1 cellular context compared by ENCODE assay signal in the genomic region with DNA sequence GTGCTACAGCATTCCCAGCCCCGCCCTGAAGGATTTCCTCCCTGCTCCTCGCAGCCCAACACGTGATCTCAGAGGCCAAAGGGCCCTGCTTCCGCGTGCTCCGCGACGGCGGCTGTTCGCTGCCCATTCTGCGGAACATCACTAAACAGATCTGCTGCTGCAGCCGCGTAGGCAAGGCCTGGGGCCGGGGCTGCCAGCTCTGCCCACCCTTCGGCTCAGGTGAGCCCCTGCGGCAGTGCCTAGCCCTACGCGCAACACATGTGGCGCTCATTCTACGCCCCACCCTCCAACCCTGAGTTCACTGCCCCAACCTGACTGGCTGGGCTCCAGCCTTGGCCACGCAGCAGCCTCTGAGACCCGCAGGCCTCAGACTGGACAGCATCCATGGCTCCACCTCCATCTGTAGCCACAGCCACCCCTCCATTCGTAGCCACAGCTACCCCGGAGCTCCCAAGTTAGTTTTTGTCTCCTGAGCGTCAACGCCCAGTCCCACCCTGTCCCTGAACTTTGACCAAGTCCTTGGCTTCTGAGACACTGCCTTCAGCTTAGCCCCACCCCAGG.
TF ChIP-seq lines count a peak whose summit lies in the region.

No MANE protein-coding gene starts in this region.

TF ChIP-seq in WTC11, 78 proteins besides CTCF, POLR2A, EP300 and RAD21 (continued from another document):
- TF ChIP-seq, protein P1, sequence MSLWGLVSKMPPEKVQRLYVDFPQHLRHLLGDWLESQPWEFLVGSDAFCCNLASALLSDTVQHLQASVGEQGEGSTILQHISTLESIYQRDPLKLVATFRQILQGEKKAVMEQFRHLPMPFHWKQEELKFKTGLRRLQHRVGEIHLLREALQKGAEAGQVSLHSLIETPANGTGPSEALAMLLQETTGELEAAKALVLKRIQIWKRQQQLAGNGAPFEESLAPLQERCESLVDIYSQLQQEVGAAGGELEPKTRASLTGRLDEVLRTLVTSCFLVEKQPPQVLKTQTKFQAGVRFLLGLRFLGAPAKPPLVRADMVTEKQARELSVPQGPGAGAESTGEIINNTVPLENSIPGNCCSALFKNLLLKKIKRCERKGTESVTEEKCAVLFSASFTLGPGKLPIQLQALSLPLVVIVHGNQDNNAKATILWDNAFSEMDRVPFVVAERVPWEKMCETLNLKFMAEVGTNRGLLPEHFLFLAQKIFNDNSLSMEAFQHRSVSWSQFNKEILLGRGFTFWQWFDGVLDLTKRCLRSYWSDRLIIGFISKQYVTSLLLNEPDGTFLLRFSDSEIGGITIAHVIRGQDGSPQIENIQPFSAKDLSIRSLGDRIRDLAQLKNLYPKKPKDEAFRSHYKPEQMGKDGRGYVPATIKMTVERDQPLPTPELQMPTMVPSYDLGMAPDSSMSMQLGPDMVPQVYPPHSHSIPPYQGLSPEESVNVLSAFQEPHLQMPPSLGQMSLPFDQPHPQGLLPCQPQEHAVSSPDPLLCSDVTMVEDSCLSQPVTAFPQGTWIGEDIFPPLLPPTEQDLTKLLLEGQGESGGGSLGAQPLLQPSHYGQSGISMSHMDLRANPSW (CRISPR knock-in tag; conservative IDR thresholded peaks at IDR 0.05; ENCODE audit: low read depth) = no peak
- TF ChIP-seq FOXK1 (CRISPR knock-in tag; IDR thresholded peaks at IDR 0.05) (peak; percentile 41; the same call in 1 of the 2 replicates), ZNF121 (CRISPR knock-in tag; IDR thresholded peaks at IDR 0.05) (peak; percentile 19; the same call in 1 of the 2 replicates), FOXP1 (CRISPR knock-in tag; IDR thresholded peaks at IDR 0.05; ENCODE audit: borderline replicate concordance) (peak; percentile 44; the same call in 1 of the 2 replicates), GABPB1 (CRISPR knock-in tag; IDR thresholded peaks at IDR 0.05) (peak; percentile 62), HMGA2 (CRISPR knock-in tag; IDR thresholded peaks at IDR 0.05) (no peak)
- TF ChIP-seq, protein P2, sequence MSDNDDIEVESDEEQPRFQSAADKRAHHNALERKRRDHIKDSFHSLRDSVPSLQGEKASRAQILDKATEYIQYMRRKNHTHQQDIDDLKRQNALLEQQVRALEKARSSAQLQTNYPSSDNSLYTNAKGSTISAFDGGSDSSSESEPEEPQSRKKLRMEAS (CRISPR knock-in tag; IDR thresholded peaks at IDR 0.05) = peak; percentile 90
- TF ChIP-seq, protein P3, sequence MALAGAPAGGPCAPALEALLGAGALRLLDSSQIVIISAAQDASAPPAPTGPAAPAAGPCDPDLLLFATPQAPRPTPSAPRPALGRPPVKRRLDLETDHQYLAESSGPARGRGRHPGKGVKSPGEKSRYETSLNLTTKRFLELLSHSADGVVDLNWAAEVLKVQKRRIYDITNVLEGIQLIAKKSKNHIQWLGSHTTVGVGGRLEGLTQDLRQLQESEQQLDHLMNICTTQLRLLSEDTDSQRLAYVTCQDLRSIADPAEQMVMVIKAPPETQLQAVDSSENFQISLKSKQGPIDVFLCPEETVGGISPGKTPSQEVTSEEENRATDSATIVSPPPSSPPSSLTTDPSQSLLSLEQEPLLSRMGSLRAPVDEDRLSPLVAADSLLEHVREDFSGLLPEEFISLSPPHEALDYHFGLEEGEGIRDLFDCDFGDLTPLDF (CRISPR knock-in tag; IDR thresholded peaks at IDR 0.05) = peak; percentile 45; the same call in 1 of the 2 replicates
